8 cellular contexts compared by ENCODE assay signal in genomic region chr7:137606061-137606674, GRCh38.
DNase-seq lines count a peak whose midpoint lies in the region; ATAC-seq and TF ChIP-seq lines count a peak whose summit lies in the region.

No MANE protein-coding gene starts in this region.

- no peak overlapping the region for H3K4me3 Mint-ChIP-seq in WTC11

- no peak overlapping the region for H3K27ac Mint-ChIP-seq in WTC11

- H3K79me2 ChIP-seq in DOHH2 (ENCODE audit: control insufficient read depth, low read length) = no peaks in the 10 kb centered on the region

- POLR2A ChIA-PET in WTC11 (lab: Charles Lee) = no interaction called here

- H3K4me3 ChIP-seq in DOHH2 (ENCODE audit: low read length) = no peak overlapping the region

- no peaks in the 10 kb centered on the region for H3K9me3 Mint-ChIP-seq in WTC11

- H3K27ac ChIP-seq in DOHH2 (ENCODE audit: low read depth, low read length) = no peak overlapping the region

- peak; percentile 36 to 48 for DNase-seq in Kasumi-1 (lab: John Stamatoyannopoulos, UW)
- no peak for DNase-seq in WTC11 (ENCODE audit: low spot score)
- peak; percentile 71 for DNase-seq in left kidney (ENCODE audit: low read depth, low spot score)
- no peak for DNase-seq in NK-92 (lab: John Stamatoyannopoulos, UW; ENCODE audit: unreplicated experiment)

- no peaks in the 10 kb centered on the region; the same call in 1 of the 2 replicates for H3K27me3 Mint-ChIP-seq in WTC11 (ENCODE audit: low read depth)

- CTCF ChIA-PET in WTC11 (lab: Charles Lee) = interaction anchor here (0.5 to 2.3 kb wide), 15 partner anchors 13 to 445 kb away, joined by 3 to 28 read pairs (median 4); no protein-coding TSS in a partner anchor

- H3K36me3 ChIP-seq in DOHH2 (ENCODE audit: control insufficient read depth, low read length) = no peaks in the 10 kb centered on the region

- peak; percentile 37 for TF ChIP-seq CTCF in DOHH2 (IDR thresholded peaks at IDR 0.05; ENCODE audit: low read depth, low read length, poor library complexity, severe bottlenecking)
- peak; percentile 27 for TF ChIP-seq CTCF in WTC11 (IDR thresholded peaks at IDR 0.05)

- H4K20me1 ChIP-seq in DOHH2 (ENCODE audit: control insufficient read depth, insufficient read depth, low read depth, low read length) = no peaks in the 10 kb centered on the region

- ATAC-seq in WTC11 (no peak), GM18873 (IDR thresholded peaks at IDR 0.05; ENCODE audit: low FRiP score, unreplicated experiment) (no peak), GM21367 (IDR thresholded peaks at IDR 0.05; ENCODE audit: unreplicated experiment) (no peak), GM18870 (IDR thresholded peaks at IDR 0.05; ENCODE audit: unreplicated experiment) (no peak)

- no peaks in the 10 kb centered on the region for H3K9me2 ChIP-seq in DOHH2 (replicated peaks; ENCODE audit: control insufficient read depth, low read length)

- H3K4me1 ChIP-seq in DOHH2 (ENCODE audit: control insufficient read depth, low read length) = no peaks in the 10 kb centered on the region

- H3F3A ChIP-seq in DOHH2 (ENCODE audit: control insufficient read depth, insufficient read depth) = no peaks in the 10 kb centered on the region

- 0 out of 2 replicates have a peak, but pooled peaks cover 2% of the 10 kb centered on the region for H3K27me3 ChIP-seq in DOHH2 (ENCODE audit: control insufficient read depth, low read length)

- H3K36me3 Mint-ChIP-seq in WTC11 = no peaks in the 10 kb centered on the region

- H3K4me2 ChIP-seq in DOHH2 (ENCODE audit: low read length) = no peak overlapping the region

- H3K9me3 ChIP-seq in DOHH2 (ENCODE audit: control insufficient read depth, insufficient read depth, low read length) = no peaks in the 10 kb centered on the region

- H3K4me1 Mint-ChIP-seq in WTC11 = no peaks in the 10 kb centered on the region

TF ChIP-seq in WTC11, 78 proteins besides CTCF, POLR2A, EP300 and RAD21:
- TF ChIP-seq E2F1 (CRISPR knock-in tag; IDR thresholded peaks at IDR 0.05) (no peak), ZNF121 (CRISPR knock-in tag; IDR thresholded peaks at IDR 0.05) (no peak), TEAD4 (CRISPR knock-in tag; IDR thresholded peaks at IDR 0.05) (no peak)
- TF ChIP-seq, protein P1, sequence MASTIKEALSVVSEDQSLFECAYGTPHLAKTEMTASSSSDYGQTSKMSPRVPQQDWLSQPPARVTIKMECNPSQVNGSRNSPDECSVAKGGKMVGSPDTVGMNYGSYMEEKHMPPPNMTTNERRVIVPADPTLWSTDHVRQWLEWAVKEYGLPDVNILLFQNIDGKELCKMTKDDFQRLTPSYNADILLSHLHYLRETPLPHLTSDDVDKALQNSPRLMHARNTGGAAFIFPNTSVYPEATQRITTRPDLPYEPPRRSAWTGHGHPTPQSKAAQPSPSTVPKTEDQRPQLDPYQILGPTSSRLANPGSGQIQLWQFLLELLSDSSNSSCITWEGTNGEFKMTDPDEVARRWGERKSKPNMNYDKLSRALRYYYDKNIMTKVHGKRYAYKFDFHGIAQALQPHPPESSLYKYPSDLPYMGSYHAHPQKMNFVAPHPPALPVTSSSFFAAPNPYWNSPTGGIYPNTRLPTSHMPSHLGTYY (CRISPR knock-in tag; IDR thresholded peaks at IDR 0.05) = no peak
- TF ChIP-seq, protein P2, sequence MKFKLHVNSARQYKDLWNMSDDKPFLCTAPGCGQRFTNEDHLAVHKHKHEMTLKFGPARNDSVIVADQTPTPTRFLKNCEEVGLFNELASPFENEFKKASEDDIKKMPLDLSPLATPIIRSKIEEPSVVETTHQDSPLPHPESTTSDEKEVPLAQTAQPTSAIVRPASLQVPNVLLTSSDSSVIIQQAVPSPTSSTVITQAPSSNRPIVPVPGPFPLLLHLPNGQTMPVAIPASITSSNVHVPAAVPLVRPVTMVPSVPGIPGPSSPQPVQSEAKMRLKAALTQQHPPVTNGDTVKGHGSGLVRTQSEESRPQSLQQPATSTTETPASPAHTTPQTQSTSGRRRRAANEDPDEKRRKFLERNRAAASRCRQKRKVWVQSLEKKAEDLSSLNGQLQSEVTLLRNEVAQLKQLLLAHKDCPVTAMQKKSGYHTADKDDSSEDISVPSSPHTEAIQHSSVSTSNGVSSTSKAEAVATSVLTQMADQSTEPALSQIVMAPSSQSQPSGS (CRISPR knock-in tag; IDR thresholded peaks at IDR 0.05; ENCODE audit: borderline replicate concordance, low read depth) = no peak
TF ChIP-seq in WTC11: peak in this region for 0.

Comparison
In these comparisons a context has a peak if more than half of its experiments do, and no peak if none do; other contexts are left out.
1. DNase-seq: peak in Kasumi-1 (2 of 2) and left kidney (single experiment); none in WTC11 (single experiment) and NK-92 (single experiment).